Comparison of ENCODE assay signal across 21 cellular contexts in genomic region chr7:91837397-91838070, GRCh38. TPM values are rescaled to one million over a fixed set of nuclear protein-coding genes. Genes with fewer than 3 reads are reported as not detected.
DNase-seq lines count a peak whose midpoint lies in the region; ATAC-seq, FAIRE-seq and TF ChIP-seq lines count a peak whose summit lies in the region.
"Had no signal": no experiment of that assay in that cellular context is flagged by ENCODE, and none has a peak within 500 bp of the region (broad histone marks: within the 10 kb centered on the region; RNA-seq: fewer than 3 reads in every experiment).

No MANE protein-coding gene starts in this region.

- no peaks in the 10 kb centered on the region for H3K36me3 ChIP-seq in Loucy (ENCODE audit: insufficient read depth, low read length)
- no peaks in the 10 kb centered on the region for H3K36me3 ChIP-seq in endodermal cell (ENCODE audit: control insufficient read depth, insufficient read depth, low read length)
- H3K36me3 ChIP-seq in prostate gland: no peaks in the 10 kb centered on the region
- H3K36me3 ChIP-seq: Peyer's patch had no signal

- WGBS in endodermal cell (ENCODE audit: insufficient coverage in 1 of 2, insufficient read length in 1 of 2), 2 experiments: 86 to 94% methylated on average over 2 to 4 of the region's 4 CpGs
- 81% methylated on average over 4 of the region's 4 CpGs for WGBS in prostate gland

- H3K4me1 ChIP-seq in Loucy (ENCODE audit: insufficient read depth, low read length, poor library complexity, severe bottlenecking) (no peaks in the 10 kb centered on the region), endodermal cell (ENCODE audit: control insufficient read depth, insufficient read depth, low read length) (no peaks in the 10 kb centered on the region), prostate gland (replicated peaks) (no peaks in the 10 kb centered on the region)
- H3K4me1 ChIP-seq: Peyer's patch had no signal

- H3K27me3 ChIP-seq in Loucy (ENCODE audit: insufficient read depth, low read length, poor library complexity, severe bottlenecking) (no peaks in the 10 kb centered on the region), endodermal cell (ENCODE audit: control insufficient read depth, insufficient read depth, low read length, poor library complexity, severe bottlenecking) (no peaks in the 10 kb centered on the region), prostate gland (replicated peaks; ENCODE audit: insufficient read depth) (no peaks in the 10 kb centered on the region)
- H3K27me3 ChIP-seq: Peyer's patch had no signal

- TF ChIP-seq CTCF in Loucy (conservative IDR thresholded peaks at IDR 0.05; ENCODE audit: low read length): no peak
- TF ChIP-seq CTCF in endodermal cell (conservative IDR thresholded peaks at IDR 0.05): no peak
- no peak for TF ChIP-seq CTCF in RWPE1 (conservative IDR thresholded peaks at IDR 0.05; ENCODE audit: low read depth)
- TF ChIP-seq CTCF in prostate gland (IDR thresholded peaks at IDR 0.05): no peak

- H3K27ac Mint-ChIP-seq in endodermal cell: no peak overlapping the region
- H3K27ac Mint-ChIP-seq: CD4-positive, alpha-beta T cell had no signal

- no peak overlapping the region for H3K9ac ChIP-seq in Loucy (ENCODE audit: low read depth, low read length, poor library complexity, severe bottlenecking)
- no peak overlapping the region for H3K9ac ChIP-seq in endodermal cell (ENCODE audit: extremely low read depth, low read length, poor library complexity, severe bottlenecking)
- H3K9ac ChIP-seq: KMS-11, SK-N-SH had no signal

- H3K4me2 ChIP-seq in Loucy (ENCODE audit: low read depth, low read length, poor library complexity, severe bottlenecking): no peak overlapping the region
- H3K4me2 ChIP-seq: KMS-11, SK-N-SH had no signal

- POLR2A ChIA-PET in RWPE1 (lab: Yijun Ruan, JAX; ENCODE audit: low non-redundant PET): no interaction called here

- H2AFZ ChIP-seq in Loucy (ENCODE audit: low read length): peak overlapping the region; percentile 31; the same call in 1 of the 2 replicates

- no peaks in the 10 kb centered on the region for H4K20me1 ChIP-seq in Loucy (ENCODE audit: insufficient read depth, low read length, poor library complexity, severe bottlenecking)

- H3K9me2 ChIP-seq in Loucy (replicated peaks; ENCODE audit: low read depth, low read length): no peaks in the 10 kb centered on the region
- H3K9me2 ChIP-seq: SK-N-SH had no signal

- peaks cover 19% of the 10 kb centered on the region for H3K9me3 Mint-ChIP-seq in endodermal cell
- H3K9me3 Mint-ChIP-seq: CD4-positive, alpha-beta T cell had no signal

- intact Hi-C loops in Right ventricle myocardium superior (cut with DNase I): loop anchor here (10.0 kb wide), 1 partner anchor 607 kb away; the partner anchor contains the start of gene GATAD1
- intact Hi-C loops in left cardiac atrium (cut with DNase I): no loop called here
- intact Hi-C loops in prostate gland (cut with DNase I): no loop called here

- H3K4me3 ChIP-seq in Loucy (ENCODE audit: low read length, poor library complexity, severe bottlenecking) (no peak overlapping the region), endodermal cell (ENCODE audit: low read length) (no peak overlapping the region), prostate gland (no peak overlapping the region)
- H3K4me3 ChIP-seq: Peyer's patch had no signal

- FAIRE-seq in urothelium cell line (lab: Jason Lieb, UNC): peak; percentile 23
- FAIRE-seq: A204.1, GM12891, H54 had no signal

- H3K79me2 ChIP-seq in Loucy (ENCODE audit: insufficient read depth, low read length): no peaks in the 10 kb centered on the region

- H3K4me1 Mint-ChIP-seq in endodermal cell: peaks cover 16% of the 10 kb centered on the region

- ATAC-seq in Right ventricle myocardium superior (ENCODE audit: poor library complexity) (peak; percentile 59), left cardiac atrium (no peak)

- no peaks in the 10 kb centered on the region for H3K36me3 Mint-ChIP-seq in endodermal cell (ENCODE audit: low read depth)

- H3F3A ChIP-seq in Loucy (ENCODE audit: low read depth): no peaks in the 10 kb centered on the region

- peaks cover 36% of the 10 kb centered on the region for H3K27me3 Mint-ChIP-seq in endodermal cell (ENCODE audit: insufficient read depth)
- H3K27me3 Mint-ChIP-seq: CD4-positive, alpha-beta T cell had no signal

- CTCF ChIA-PET in RWPE1 (lab: Yijun Ruan, JAX): no interaction called here

- no peak overlapping the region for H3K27ac ChIP-seq in endodermal cell (ENCODE audit: low read depth, low read length)
- H3K27ac ChIP-seq in RWPE1: no peak overlapping the region
- no peak overlapping the region for H3K27ac ChIP-seq in prostate gland
- H3K27ac ChIP-seq: KMS-11, Peyer's patch had no signal

- TF ChIP-seq POLR2A in prostate gland (IDR thresholded peaks at IDR 0.05): no peak

- DNase-seq in Right ventricle myocardium superior (no peak), left cardiac atrium (no peak), endodermal cell (peak; percentile 52), urothelium cell line (ENCODE audit: low spot score) (no peak), RWPE1 (ENCODE audit: low spot score) (no peak), prostate gland (ENCODE audit: low spot score) (no peak)
- DNase-seq: Calu3; CD4-positive, alpha-beta T cell; DMS53; NCI-H1417; NCI-H187; NCI-H2227 treated with DMSO at 0.1 percent for 48 hours; NCI-H524 treated with DMSO at 0.1 percent for 48 hours; Peyer's patch; SHP77 treated with DMSO at 0.1 percent for 48 hours; SK-N-SH had no signal

- H3K9me3 ChIP-seq in Loucy (ENCODE audit: insufficient read depth, low read depth, low read length) (no peaks in the 10 kb centered on the region), endodermal cell (ENCODE audit: control insufficient read depth, low read length) (peaks cover 15% of the 10 kb centered on the region), prostate gland (no peaks in the 10 kb centered on the region)
- H3K9me3 ChIP-seq: SK-N-SH had no signal

- no peak overlapping the region for H3K4me3 Mint-ChIP-seq in endodermal cell
- H3K4me3 Mint-ChIP-seq: CD4-positive, alpha-beta T cell had no signal

RNA-seq across cellular contexts. Expression of gene MTERF1, which starts 43.0 kb away (rescaled TPM):
- 9.6 TPM for total RNA-seq in Right ventricle myocardium superior
- 1 to 10 TPM; 5.5 to 8.7 TPM for total RNA-seq in left cardiac atrium
- total RNA-seq in endodermal cell: 10 to 100 TPM; 15.5 to 17.5 TPM
- 13.3 TPM for polyA plus RNA-seq in endodermal cell (2013, experiment 1 of 2)
- polyA plus RNA-seq in endodermal cell (2013, experiment 2 of 2): 10.1 TPM
- total RNA-seq in prostate gland: 1 to 10 TPM; 6.1 to 8.1 TPM
